Comparison of ENCODE assay signal across 21 cellular contexts in the genomic region with DNA sequence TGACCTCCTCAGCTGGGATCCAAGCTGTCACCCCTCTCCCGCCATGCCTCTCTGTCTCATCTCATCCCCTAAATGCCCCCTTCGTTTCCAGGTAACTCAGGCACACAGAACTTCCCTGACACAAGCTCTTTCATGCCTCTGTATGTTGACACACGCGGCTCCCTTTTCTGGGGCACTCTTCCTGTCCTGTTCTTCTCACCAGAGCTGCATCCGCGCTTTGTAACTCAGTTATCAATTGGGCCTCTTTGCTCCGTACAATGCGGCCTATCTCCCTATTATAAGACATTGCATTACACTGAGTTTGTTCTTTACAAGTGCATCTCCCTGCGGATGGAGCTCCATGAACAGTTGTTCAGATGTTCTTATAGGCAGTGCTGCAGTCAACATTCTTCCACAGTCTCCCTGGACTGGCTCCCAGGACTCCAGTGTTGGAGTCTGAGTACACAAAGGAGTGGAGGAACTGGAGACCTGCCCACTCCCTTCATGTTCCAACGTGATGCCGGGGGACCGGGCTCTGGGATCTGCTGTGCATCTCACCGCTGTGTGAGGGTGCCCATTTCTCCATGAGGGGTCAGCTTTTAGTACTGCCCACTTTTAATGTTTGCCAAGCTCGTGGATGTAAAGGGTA. TPM values are rescaled to one million over a fixed set of nuclear protein-coding genes. Genes with fewer than 3 reads are reported as not detected.
DNase-seq lines count a peak whose midpoint lies in the region; ATAC-seq, FAIRE-seq and TF ChIP-seq lines count a peak whose summit lies in the region.
"Had no signal": no experiment of that assay in that cellular context is flagged by ENCODE, and none has a peak within 500 bp of the region (broad histone marks: within the 10 kb centered on the region; RNA-seq: fewer than 3 reads in every experiment).

No MANE protein-coding gene starts in this region.

- H3K4me1 ChIP-seq in lung (ENCODE audit: control insufficient read depth in 2 of 2, insufficient read depth in 2 of 2, low read length in 2 of 2) (peaks cover 0 to 9% of the 10 kb centered on the region in 2 donors), stomach (peaks cover 27 to 62% (median 44%) of the 10 kb centered on the region in 4 donors), SJCRH30 (peaks cover 48% of the 10 kb centered on the region)

- no peak for TF ChIP-seq POLR2A in stomach (IDR thresholded peaks at IDR 0.05)

- H3K27ac ChIP-seq in lung (ENCODE audit: low read depth in 1 of 2, low read length in 1 of 2), result no peak overlapping the region
- peak overlapping the region in 1 of 5 donors; percentile 9 for H3K27ac ChIP-seq in stomach
- H3K27ac ChIP-seq in SJCRH30, result no peak overlapping the region
- H3K27ac ChIP-seq: left ventricle myocardium inferior, neutrophil had no signal

- intact Hi-C loops in stomach (cut with DNase I; ENCODE audit: low total_unique reads), result no loop called here

- DNase-seq in HTR-8/SVneo (ENCODE audit: insufficient read length, low spot score), result no peak
- DNase-seq in bronchial epithelial cell (ENCODE audit: low read depth), result peak; percentile 67
- peak; percentile 61 for DNase-seq in lung (ENCODE audit: low spot score)
- DNase-seq in stomach, result peak; percentile 90
- DNase-seq in SJCRH30, result no peak
- DNase-seq in cerebellum (ENCODE audit: low spot score), result no peak
- DNase-seq: activated CD4-positive, CD25-positive, alpha-beta regulatory T cell treated with anti-CD3 and anti-CD28 coated beads, Interleukin-2, amount 50 U/mL, for 72 hours; activated T-cell treated with anti-CD3 and anti-CD28 coated beads, Interleukin-2, amount 50 U/mL, for 4 hours; BE2C; left ventricle myocardium inferior; NCI-H1436 treated with DMSO at 0.1 percent for 48 hours; NCI-H446; stimulated activated CD4-positive, alpha-beta T cell treated with anti-CD3 and anti-CD28 coated beads, Interleukin-15, amount 100 ng/mL, for 24 hours; T-cell had no signal

- TF ChIP-seq EP300 in stomach (IDR thresholded peaks at IDR 0.05), result no peak

- no peaks in the 10 kb centered on the region for H3K36me3 ChIP-seq in bronchial epithelial cell (ENCODE audit: control insufficient read depth, insufficient read depth, low read length)
- no peaks in the 10 kb centered on the region for H3K36me3 ChIP-seq in lung (ENCODE audit: control insufficient read depth in 2 of 2, insufficient read depth in 2 of 2, low read length in 2 of 2)
- no peaks in the 10 kb centered on the region for H3K36me3 ChIP-seq in stomach
- no peaks in the 10 kb centered on the region for H3K36me3 ChIP-seq in SJCRH30
- H3K36me3 ChIP-seq: BE2C, left ventricle myocardium inferior, neutrophil had no signal

- no peaks in the 10 kb centered on the region for H3K27me3 ChIP-seq in bronchial epithelial cell (ENCODE audit: control insufficient read depth, insufficient read depth, low read length)
- H3K27me3 ChIP-seq in lung (ENCODE audit: control insufficient read depth, insufficient read depth), result no peaks in the 10 kb centered on the region
- H3K27me3 ChIP-seq in stomach, result no peaks in the 10 kb centered on the region
- no peaks in the 10 kb centered on the region for H3K27me3 ChIP-seq in SJCRH30
- H3K27me3 ChIP-seq: BE2C had no signal

- 59 to 76% methylated on average over 14 of the region's 14 CpGs for WGBS in lung, 2 donors
- whole genome bisulfite sequencing in stomach, 5 donors, result 25 to 41% (median 30%) methylated on average over 14 of the region's 14 CpGs

- no peak for ATAC-seq in lung (ENCODE audit: insufficient read depth, low FRiP score)
- no peak for ATAC-seq in HG03159 (IDR thresholded peaks at IDR 0.05; ENCODE audit: unreplicated experiment)
- no peak for ATAC-seq in HG03354 (IDR thresholded peaks at IDR 0.05; ENCODE audit: poor library complexity, severe bottlenecking, unreplicated experiment)
- ATAC-seq: activated T-cell treated with anti-CD3 and anti-CD28 coated beads, Interleukin-2, amount 50 U/mL, for 4 hours; T-cell had no signal

- no peak for TF ChIP-seq CTCF in bronchial epithelial cell (IDR thresholded peaks at IDR 0.05; ENCODE audit: insufficient read depth, low read length, severe bottlenecking)
- TF ChIP-seq CTCF in lung (IDR thresholded peaks at IDR 0.05; ENCODE audit: control extremely low read depth, extremely low read depth), result no peak
- TF ChIP-seq CTCF in stomach (IDR thresholded peaks at IDR 0.05), result no peak

- H3K9me3 ChIP-seq in lung (ENCODE audit: control insufficient read depth in 2 of 2, insufficient read depth in 1 of 2, low read length in 1 of 2), result no peaks in the 10 kb centered on the region
- peaks cover 0 to 4% (median 0%) of the 10 kb centered on the region in 4 donors for H3K9me3 ChIP-seq in stomach
- H3K9me3 ChIP-seq in SJCRH30 (replicated peaks), result peaks cover 3% of the 10 kb centered on the region; the same call in 1 of the 2 replicates
- H3K9me3 ChIP-seq: BE2C, neutrophil had no signal

- FAIRE-seq in HTR-8/SVneo (lab: Jason Lieb, UNC) (peak; percentile 20), bronchial epithelial cell (lab: Jason Lieb, UNC) (no peak)
- FAIRE-seq: endometrium, GM12891, RCC 7860, urothelium cell line had no signal

- H3K4me3 ChIP-seq in bronchial epithelial cell (ENCODE audit: low read depth, low read length) (no peak overlapping the region), lung (no peak overlapping the region), stomach (no peak overlapping the region), SJCRH30 (no peak overlapping the region)
- H3K4me3 ChIP-seq: left ventricle myocardium inferior had no signal

RNA-seq across cellular contexts. Expression of a gene that starts 56.9 kb away (rescaled TPM):
- total RNA-seq in bronchial epithelial cell, result 1.8 and 2.6 TPM in 2 replicates
- 100 to 1,000 TPM; 120 to 140 TPM for total RNA-seq in lung
- polyA plus RNA-seq in lung, result 10 to 100 TPM; 23.8 to 51.7 TPM
- 100 to 1,000 TPM in 1 of 5 donors, 10 to 100 TPM in 4; 30.1 to 105 (median 86.9) TPM for total RNA-seq in stomach
- polyA plus RNA-seq in stomach, result 10 to 100 TPM in 2 of 3 donors, 1 to 10 TPM in 1; 10.0 to 40.6 (median 25.8) TPM
- 57.6 and 65.1 TPM in 2 replicates for total RNA-seq in SJCRH30 (2014; rRNA removed; shearing (Covaris generic))
- 37.5 TPM for total RNA-seq in cerebellum

Comparison
In these comparisons a context has a peak if more than half of its experiments do, and no peak if none do; other contexts are left out.
1. DNase-seq: peak in bronchial epithelial cell (single experiment), lung (single experiment) and stomach (single experiment); none in HTR-8/SVneo (single experiment), SJCRH30 (0 of 2) and cerebellum (single experiment).